8 cellular contexts compared by ENCODE assay signal in genomic region chr6:89829591-89830384, GRCh38. TPM values are rescaled to one million over a fixed set of nuclear protein-coding genes. Genes with fewer than 3 reads are reported as not detected.
A peak's percentile ranks its signal among the peaks of the same experiment; 100 is the strongest.
DNase-seq lines count a peak whose midpoint lies in the region; ATAC-seq and TF ChIP-seq lines count a peak whose summit lies in the region.

CASP8AP2 (plus strand) TSS chr6:89829880.

- peak within 1 kb of the TSS; percentile 91 for H3K9ac ChIP-seq in adipocyte (ENCODE audit: low read length)

- H3K27me3 ChIP-seq in adipocyte (replicated peaks; ENCODE audit: control insufficient read depth, insufficient read depth, low read length) (no peaks in the 10 kb centered on the region), heart left ventricle (no peaks in the 10 kb centered on the region), upper lobe of left lung (no peaks in the 10 kb centered on the region)

- TF ChIP-seq EP300 in upper lobe of left lung (IDR thresholded peaks at IDR 0.05): no peak

- WGBS in heart left ventricle, 4 donors: 0 to 1% (median 0%) methylated on average over 27 to 44 of the region's 44 CpGs
- 0% methylated on average over 27 to 30 of the region's 44 CpGs for WGBS in upper lobe of left lung, 2 donors

- no peak for TF ChIP-seq CTCF in GM12875 (IDR thresholded peaks at IDR 0.05; ENCODE audit: borderline replicate concordance, insufficient read depth, low read depth, low read length)
- no peak for TF ChIP-seq CTCF in heart left ventricle (IDR thresholded peaks at IDR 0.05)
- TF ChIP-seq CTCF in upper lobe of left lung (IDR thresholded peaks at IDR 0.05): no peak

- H3K9me3 ChIP-seq in adipocyte (ENCODE audit: control insufficient read depth, low read length) (no peaks in the 10 kb centered on the region), heart left ventricle (no peaks in the 10 kb centered on the region), upper lobe of left lung (no peaks in the 10 kb centered on the region)

- intact Hi-C loops in heart left ventricle (cut with DNase I): no loop called here
- intact Hi-C loops in posterior cingulate gyrus (cut with DNase I): no loop called here

- peak; percentile 99 for ATAC-seq in HG02798 (IDR thresholded peaks at IDR 0.05; ENCODE audit: poor library complexity, unreplicated experiment)
- ATAC-seq in heart left ventricle: peak; percentile 98 to 99 (median 98)
- peak; percentile 99 for ATAC-seq in upper lobe of left lung (ENCODE audit: low FRiP score in 2 of 2)

- H3K27ac ChIP-seq in heart left ventricle (peak within 1 kb of the TSS; percentile 25 to 87 (median 82)), upper lobe of left lung (peak within 1 kb of the TSS; percentile 83 to 91 (median 88))

- peak in 1 of 2 donors; percentile 93 for TF ChIP-seq POLR2A in heart left ventricle (IDR thresholded peaks at IDR 0.05)
- TF ChIP-seq POLR2A in upper lobe of left lung (IDR thresholded peaks at IDR 0.05): peak in 2 of 4 donors; percentile 62 to 79

- H3K4me3 ChIP-seq in GM12875 (ENCODE audit: low read depth, low read length) (peak within 1 kb of the TSS; percentile 86), adipocyte (ENCODE audit: low read length) (peak within 1 kb of the TSS; percentile 99), heart left ventricle (peak within 1 kb of the TSS; percentile 58 to 99 (median 78)), upper lobe of left lung (peak within 1 kb of the TSS; percentile 68 to 90 (median 82))

- peaks cover 9% of the 10 kb centered on the region for H3K4me1 ChIP-seq in adipocyte (ENCODE audit: control insufficient read depth, insufficient read depth, low read length)
- peaks cover 0 to 24% (median 10%) of the 10 kb centered on the region in 12 donors for H3K4me1 ChIP-seq in heart left ventricle
- H3K4me1 ChIP-seq in upper lobe of left lung: peaks cover 11 to 19% (median 13%) of the 10 kb centered on the region in 4 donors

- H3K36me3 ChIP-seq in adipocyte (ENCODE audit: control insufficient read depth, insufficient read depth, low read length, severe bottlenecking) (peaks cover 13% of the 10 kb centered on the region), heart left ventricle (peaks cover 0 to 29% (median 20%) of the 10 kb centered on the region in 9 donors), upper lobe of left lung (peaks cover 0 to 14% (median 7%) of the 10 kb centered on the region in 4 donors)

- DNase-seq in NCI-H1436 (lab: John Stamatoyannopoulos, UW) (peak; percentile 99), T follicular helper cell (ENCODE audit: low read depth) (peak; percentile 93), adipocyte (ENCODE audit: low read depth) (peak; percentile 99), heart left ventricle (peak; percentile 93 to 95 (median 94)), posterior cingulate gyrus (peak; percentile 80 to 99 (median 90)), upper lobe of left lung (peak; percentile 89 to 97)

RNA-seq across cellular contexts. Expression of gene CASP8AP2, which starts in this region (rescaled TPM):
- total RNA-seq in heart left ventricle (10 to 100 TPM in 8 of 9 donors, 1 to 10 TPM in 1; 8.4 to 16.2 (median 12.3) TPM), upper lobe of left lung (10 to 100 TPM in 4 of 6 donors, 1 to 10 TPM in 2; 9.6 to 26.5 (median 13.3) TPM)
- 1 to 10 TPM; 4.4 to 6.5 TPM for polyA plus RNA-seq in heart left ventricle

Comparison
In these comparisons a context has a peak if more than half of its experiments do, and no peak if none do; other contexts are left out.
1. Peak in every context shown above with its lines: DNase-seq, ATAC-seq, H3K4me3 ChIP-seq and H3K27ac ChIP-seq.